Comparison of ENCODE assay signal across 17 cellular contexts in genomic region chr1:37570528-37571334, GRCh38. TPM values are rescaled to one million over a fixed set of nuclear protein-coding genes. Genes with fewer than 3 reads are reported as not detected.
DNase-seq lines count a peak whose midpoint lies in the region; ATAC-seq and TF ChIP-seq lines count a peak whose summit lies in the region.
"Had no signal": no experiment of that assay in that cellular context is flagged by ENCODE, and none has a peak within 500 bp of the region (broad histone marks: within the 10 kb centered on the region; RNA-seq: fewer than 3 reads in every experiment).

No MANE protein-coding gene starts in this region.

- H3K9me3 Mint-ChIP-seq in activated CD4-positive, alpha-beta T cell treated with anti-CD3 and anti-CD28 coated beads, Interleukin-2, amount 10 ng/mL, durations not matched to agents 24 days and 14 days = no peaks in the 10 kb centered on the region
- H3K9me3 Mint-ChIP-seq in natural killer cell treated with Interleukin-12 subunit alpha and Interleukin-12 subunit beta and Interleukin-15 and Interleukin-18, amount 100 ng/mL, for 72 hours = no peaks in the 10 kb centered on the region
- no peaks in the 10 kb centered on the region for H3K9me3 Mint-ChIP-seq in natural killer cell
- H3K9me3 Mint-ChIP-seq in activated T-helper 2 cell treated with anti-CD3 and anti-CD28 coated beads, Interferon-gamma antibody, Interleukin-2, Interleukin-4, amounts not matched to agents 10 μg/mL and 5 μg/mL and 100 μg/mL, durations not matched to agents 14 hours and 24 hours and 36 hours = no peaks in the 10 kb centered on the region
- H3K9me3 Mint-ChIP-seq in stimulated activated effector memory CD8-positive, alpha-beta T cell treated with anti-CD3 and anti-CD28 coated beads, Interleukin-12 subunit alpha, Interleukin-12 subunit beta, amount 100 ng/mL, for 72 hours = no peaks in the 10 kb centered on the region
- H3K9me3 Mint-ChIP-seq: CD4-positive, alpha-beta memory T cell had no signal

- no peak overlapping the region for H3K4me3 ChIP-seq in effector memory CD4-positive, alpha-beta T cell (ENCODE audit: insufficient read depth, low read depth, low read length, poor library complexity, severe bottlenecking)

- peak in 1 of 2 donors; percentile 64 for ATAC-seq in natural killer cell treated with Interleukin-12 subunit alpha and Interleukin-12 subunit beta and Interleukin-15 and Interleukin-18, amount 100 ng/mL, for 72 hours
- ATAC-seq in natural killer cell = no peak
- ATAC-seq in stimulated activated effector memory CD8-positive, alpha-beta T cell treated with anti-CD3 and anti-CD28 coated beads, Interleukin-12 subunit alpha, Interleukin-12 subunit beta, amount 100 ng/mL, for 72 hours = peak; percentile 73

- peak overlapping the region; percentile 59 for H3K4me3 Mint-ChIP-seq in activated CD4-positive, alpha-beta T cell treated with anti-CD3 and anti-CD28 coated beads, Interleukin-2, amount 10 ng/mL, durations not matched to agents 24 days and 14 days
- H3K4me3 Mint-ChIP-seq in natural killer cell treated with Interleukin-12 subunit alpha and Interleukin-12 subunit beta and Interleukin-15 and Interleukin-18, amount 100 ng/mL, for 72 hours = peak overlapping the region; percentile 71
- H3K4me3 Mint-ChIP-seq in natural killer cell = no peak overlapping the region
- peak overlapping the region; percentile 14 for H3K4me3 Mint-ChIP-seq in activated T-helper 2 cell treated with anti-CD3 and anti-CD28 coated beads, Interferon-gamma antibody, Interleukin-2, Interleukin-4, amounts not matched to agents 10 μg/mL and 5 μg/mL and 100 μg/mL, durations not matched to agents 14 hours and 24 hours and 36 hours (ENCODE audit: low read depth)
- H3K4me3 Mint-ChIP-seq in stimulated activated effector memory CD8-positive, alpha-beta T cell treated with anti-CD3 and anti-CD28 coated beads, Interleukin-12 subunit alpha, Interleukin-12 subunit beta, amount 100 ng/mL, for 72 hours = peak overlapping the region; percentile 10
- H3K4me3 Mint-ChIP-seq: CD4-positive, alpha-beta memory T cell had no signal

- H3K27ac ChIP-seq in effector memory CD4-positive, alpha-beta T cell (ENCODE audit: insufficient read depth, low read length, poor library complexity, severe bottlenecking) = no peak overlapping the region

- H3K36me3 Mint-ChIP-seq in activated CD4-positive, alpha-beta T cell treated with anti-CD3 and anti-CD28 coated beads, Interleukin-2, amount 10 ng/mL, durations not matched to agents 24 days and 14 days (ENCODE audit: low read depth) = peaks cover 90% of the 10 kb centered on the region
- peaks cover 64% of the 10 kb centered on the region for H3K36me3 Mint-ChIP-seq in natural killer cell treated with Interleukin-12 subunit alpha and Interleukin-12 subunit beta and Interleukin-15 and Interleukin-18, amount 100 ng/mL, for 72 hours
- H3K36me3 Mint-ChIP-seq in natural killer cell = peaks cover 69% of the 10 kb centered on the region
- H3K36me3 Mint-ChIP-seq in activated T-helper 2 cell treated with anti-CD3 and anti-CD28 coated beads, Interferon-gamma antibody, Interleukin-2, Interleukin-4, amounts not matched to agents 10 μg/mL and 5 μg/mL and 100 μg/mL, durations not matched to agents 14 hours and 24 hours and 36 hours (ENCODE audit: low read depth) = peaks cover 94% of the 10 kb centered on the region
- H3K36me3 Mint-ChIP-seq in stimulated activated effector memory CD8-positive, alpha-beta T cell treated with anti-CD3 and anti-CD28 coated beads, Interleukin-12 subunit alpha, Interleukin-12 subunit beta, amount 100 ng/mL, for 72 hours = peaks cover 100% of the 10 kb centered on the region

- intact Hi-C loops in activated CD4-positive, alpha-beta T cell treated with anti-CD3 and anti-CD28 coated beads, Interleukin-2, amount 10 ng/mL, durations not matched to agents 24 days and 14 days (cut with micrococcal nuclease) = no loop called here
- intact Hi-C loops in natural killer cell (cut with micrococcal nuclease) = no loop called here
- intact Hi-C loops in activated T-helper 2 cell treated with anti-CD3 and anti-CD28 coated beads, Interferon-gamma antibody, Interleukin-2, Interleukin-4, amounts not matched to agents 10 μg/mL and 5 μg/mL and 100 μg/mL, durations not matched to agents 14 hours and 24 hours and 36 hours (cut with micrococcal nuclease) = loop anchor here (10.0 kb wide), 1 partner anchor 96 kb away; the partner anchor contains the start of gene ZC3H12A

- peaks cover 81% of the 10 kb centered on the region for H3K36me3 ChIP-seq in effector memory CD4-positive, alpha-beta T cell (ENCODE audit: control insufficient read depth, insufficient read depth, low read length)

- peaks cover 42% of the 10 kb centered on the region for H3K4me1 Mint-ChIP-seq in activated CD4-positive, alpha-beta T cell treated with anti-CD3 and anti-CD28 coated beads, Interleukin-2, amount 10 ng/mL, durations not matched to agents 24 days and 14 days
- H3K4me1 Mint-ChIP-seq in natural killer cell treated with Interleukin-12 subunit alpha and Interleukin-12 subunit beta and Interleukin-15 and Interleukin-18, amount 100 ng/mL, for 72 hours (ENCODE audit: low read depth in 2 of 2) = peaks cover 20 to 40% of the 10 kb centered on the region in 2 donors
- H3K4me1 Mint-ChIP-seq in natural killer cell = no peaks in the 10 kb centered on the region
- peaks cover 47% of the 10 kb centered on the region for H3K4me1 Mint-ChIP-seq in activated T-helper 2 cell treated with anti-CD3 and anti-CD28 coated beads, Interferon-gamma antibody, Interleukin-2, Interleukin-4, amounts not matched to agents 10 μg/mL and 5 μg/mL and 100 μg/mL, durations not matched to agents 14 hours and 24 hours and 36 hours (ENCODE audit: low read depth)
- peaks cover 41% of the 10 kb centered on the region for H3K4me1 Mint-ChIP-seq in stimulated activated effector memory CD8-positive, alpha-beta T cell treated with anti-CD3 and anti-CD28 coated beads, Interleukin-12 subunit alpha, Interleukin-12 subunit beta, amount 100 ng/mL, for 72 hours
- H3K4me1 Mint-ChIP-seq: CD4-positive, alpha-beta memory T cell had no signal

- H3K27ac Mint-ChIP-seq in activated CD4-positive, alpha-beta T cell treated with anti-CD3 and anti-CD28 coated beads, Interleukin-2, amount 10 ng/mL, durations not matched to agents 24 days and 14 days = peak overlapping the region; percentile 65
- peak overlapping the region; percentile 29 to 63 for H3K27ac Mint-ChIP-seq in natural killer cell treated with Interleukin-12 subunit alpha and Interleukin-12 subunit beta and Interleukin-15 and Interleukin-18, amount 100 ng/mL, for 72 hours
- H3K27ac Mint-ChIP-seq in natural killer cell = peak overlapping the region in 1 of 2 donors; percentile 9
- H3K27ac Mint-ChIP-seq in activated T-helper 2 cell treated with anti-CD3 and anti-CD28 coated beads, Interferon-gamma antibody, Interleukin-2, Interleukin-4, amounts not matched to agents 10 μg/mL and 5 μg/mL and 100 μg/mL, durations not matched to agents 14 hours and 24 hours and 36 hours = peak overlapping the region; percentile 61
- H3K27ac Mint-ChIP-seq in stimulated activated effector memory CD8-positive, alpha-beta T cell treated with anti-CD3 and anti-CD28 coated beads, Interleukin-12 subunit alpha, Interleukin-12 subunit beta, amount 100 ng/mL, for 72 hours = peak overlapping the region; percentile 41

- no peaks in the 10 kb centered on the region for H3K27me3 ChIP-seq in effector memory CD4-positive, alpha-beta T cell (replicated peaks; ENCODE audit: control insufficient read depth, insufficient read depth, low read length, poor library complexity, severe bottlenecking)
- H3K27me3 ChIP-seq: BE2C had no signal

- no peaks in the 10 kb centered on the region for H3K4me1 ChIP-seq in effector memory CD4-positive, alpha-beta T cell (ENCODE audit: control insufficient read depth, insufficient read depth, low read length, poor library complexity, severe bottlenecking)
- H3K4me1 ChIP-seq: BE2C had no signal

- H3K27me3 Mint-ChIP-seq in activated CD4-positive, alpha-beta T cell treated with anti-CD3 and anti-CD28 coated beads, Interleukin-2, amount 10 ng/mL, durations not matched to agents 24 days and 14 days = no peaks in the 10 kb centered on the region
- H3K27me3 Mint-ChIP-seq in natural killer cell treated with Interleukin-12 subunit alpha and Interleukin-12 subunit beta and Interleukin-15 and Interleukin-18, amount 100 ng/mL, for 72 hours = no peaks in the 10 kb centered on the region
- no peaks in the 10 kb centered on the region for H3K27me3 Mint-ChIP-seq in natural killer cell (ENCODE audit: low read depth in 2 of 2)
- H3K27me3 Mint-ChIP-seq in activated T-helper 2 cell treated with anti-CD3 and anti-CD28 coated beads, Interferon-gamma antibody, Interleukin-2, Interleukin-4, amounts not matched to agents 10 μg/mL and 5 μg/mL and 100 μg/mL, durations not matched to agents 14 hours and 24 hours and 36 hours (ENCODE audit: low read depth) = no peaks in the 10 kb centered on the region
- H3K27me3 Mint-ChIP-seq: CD4-positive, alpha-beta memory T cell had no signal

- TF ChIP-seq CTCF in natural killer cell (IDR thresholded peaks at IDR 0.05) = no peak

- no peaks in the 10 kb centered on the region for H3K9me3 ChIP-seq in effector memory CD4-positive, alpha-beta T cell (ENCODE audit: control insufficient read depth, low read length)
- H3K9me3 ChIP-seq: BE2C had no signal

- no peak for DNase-seq in activated CD4-positive, alpha-beta T cell treated with anti-CD3 and anti-CD28 coated beads, Interleukin-2, amount 10 ng/mL, durations not matched to agents 24 days and 14 days
- no peak for DNase-seq in activated CD4-positive, alpha-beta T cell treated with anti-CD3 and anti-CD28 coated beads for 1 hour
- DNase-seq in natural killer cell treated with Interleukin-12 subunit alpha and Interleukin-12 subunit beta and Interleukin-15 and Interleukin-18, amount 100 ng/mL, for 72 hours (ENCODE audit: low spot score) = no peak
- no peak for DNase-seq in natural killer cell
- no peak for DNase-seq in activated T-helper 2 cell treated with anti-CD3 and anti-CD28 coated beads, Interferon-gamma antibody, Interleukin-2, Interleukin-4, amounts not matched to agents 10 μg/mL and 5 μg/mL and 100 μg/mL, durations not matched to agents 14 hours and 24 hours and 36 hours (ENCODE audit: low spot score)
- DNase-seq in stimulated activated effector memory CD8-positive, alpha-beta T cell treated with anti-CD3 and anti-CD28 coated beads, Interleukin-12 subunit alpha, Interleukin-12 subunit beta, amount 100 ng/mL, for 72 hours (ENCODE audit: low spot score in 2 of 2) = no peak
- no peak for DNase-seq in NCI-H1105 (lab: John Stamatoyannopoulos, UW)
- no peak for DNase-seq in effector memory CD4-positive, alpha-beta T cell
- DNase-seq: 8988T; BE2C; Calu3; CD4-positive, alpha-beta memory T cell; DMS53; KG1; NCI-H1048; NCI-H1694; NCI-H510A treated with DMSO at 0.1 percent for 48 hours had no signal

RNA-seq across cellular contexts. Expression of gene DNALI1, which starts 14.0 kb away (rescaled TPM):
- not detected in 2 replicates for total RNA-seq in activated CD4-positive, alpha-beta T cell treated with anti-CD3 and anti-CD28 coated beads, Interleukin-2, amount 10 ng/mL, durations not matched to agents 24 days and 14 days
- total RNA-seq in natural killer cell treated with Interleukin-12 subunit alpha and Interleukin-12 subunit beta and Interleukin-15 and Interleukin-18, amount 100 ng/mL, for 72 hours = not detected
- under 1 TPM in 1 of 3 donors, not detected in 2; 0.09 TPM for total RNA-seq in natural killer cell
- total RNA-seq in activated T-helper 2 cell treated with anti-CD3 and anti-CD28 coated beads, Interferon-gamma antibody, Interleukin-2, Interleukin-4, amounts not matched to agents 10 μg/mL and 5 μg/mL and 100 μg/mL, durations not matched to agents 14 hours and 24 hours and 36 hours = not detected in 2 replicates

RNA-seq across cellular contexts. Expression of gene SNIP1, which starts 16.6 kb away (rescaled TPM):
- 22.7 and 25.4 TPM in 2 replicates for total RNA-seq in activated CD4-positive, alpha-beta T cell treated with anti-CD3 and anti-CD28 coated beads, Interleukin-2, amount 10 ng/mL, durations not matched to agents 24 days and 14 days
- total RNA-seq in natural killer cell treated with Interleukin-12 subunit alpha and Interleukin-12 subunit beta and Interleukin-15 and Interleukin-18, amount 100 ng/mL, for 72 hours = 10 to 100 TPM; 31.4 to 35.8 TPM
- 10 to 100 TPM; 67.2 to 74.8 (median 68.1) TPM for total RNA-seq in natural killer cell
- 26.1 and 27.8 TPM in 2 replicates for total RNA-seq in activated T-helper 2 cell treated with anti-CD3 and anti-CD28 coated beads, Interferon-gamma antibody, Interleukin-2, Interleukin-4, amounts not matched to agents 10 μg/mL and 5 μg/mL and 100 μg/mL, durations not matched to agents 14 hours and 24 hours and 36 hours

RNA-seq across cellular contexts. Expression of gene GNL2, which starts 25.0 kb away (rescaled TPM):
- 109 and 110 TPM in 2 replicates for total RNA-seq in activated CD4-positive, alpha-beta T cell treated with anti-CD3 and anti-CD28 coated beads, Interleukin-2, amount 10 ng/mL, durations not matched to agents 24 days and 14 days
- 10 to 100 TPM; 69.8 to 90.5 TPM for total RNA-seq in natural killer cell treated with Interleukin-12 subunit alpha and Interleukin-12 subunit beta and Interleukin-15 and Interleukin-18, amount 100 ng/mL, for 72 hours
- total RNA-seq in natural killer cell = 10 to 100 TPM; 70.7 to 89.9 (median 85.8) TPM
- 95.6 and 98.0 TPM in 2 replicates for total RNA-seq in activated T-helper 2 cell treated with anti-CD3 and anti-CD28 coated beads, Interferon-gamma antibody, Interleukin-2, Interleukin-4, amounts not matched to agents 10 μg/mL and 5 μg/mL and 100 μg/mL, durations not matched to agents 14 hours and 24 hours and 36 hours

RNA-seq across cellular contexts. Expression of gene MEAF6, which starts 56.2 kb away (rescaled TPM):
- total RNA-seq in activated CD4-positive, alpha-beta T cell treated with anti-CD3 and anti-CD28 coated beads, Interleukin-2, amount 10 ng/mL, durations not matched to agents 24 days and 14 days = 94.4 and 95.6 TPM in 2 replicates
- total RNA-seq in natural killer cell treated with Interleukin-12 subunit alpha and Interleukin-12 subunit beta and Interleukin-15 and Interleukin-18, amount 100 ng/mL, for 72 hours = 10 to 100 TPM; 49.2 to 53.2 TPM
- 10 to 100 TPM; 63.9 to 78.7 (median 69.0) TPM for total RNA-seq in natural killer cell
- 87.9 and 93.0 TPM in 2 replicates for total RNA-seq in activated T-helper 2 cell treated with anti-CD3 and anti-CD28 coated beads, Interferon-gamma antibody, Interleukin-2, Interleukin-4, amounts not matched to agents 10 μg/mL and 5 μg/mL and 100 μg/mL, durations not matched to agents 14 hours and 24 hours and 36 hours
